In the genomic region with DNA sequence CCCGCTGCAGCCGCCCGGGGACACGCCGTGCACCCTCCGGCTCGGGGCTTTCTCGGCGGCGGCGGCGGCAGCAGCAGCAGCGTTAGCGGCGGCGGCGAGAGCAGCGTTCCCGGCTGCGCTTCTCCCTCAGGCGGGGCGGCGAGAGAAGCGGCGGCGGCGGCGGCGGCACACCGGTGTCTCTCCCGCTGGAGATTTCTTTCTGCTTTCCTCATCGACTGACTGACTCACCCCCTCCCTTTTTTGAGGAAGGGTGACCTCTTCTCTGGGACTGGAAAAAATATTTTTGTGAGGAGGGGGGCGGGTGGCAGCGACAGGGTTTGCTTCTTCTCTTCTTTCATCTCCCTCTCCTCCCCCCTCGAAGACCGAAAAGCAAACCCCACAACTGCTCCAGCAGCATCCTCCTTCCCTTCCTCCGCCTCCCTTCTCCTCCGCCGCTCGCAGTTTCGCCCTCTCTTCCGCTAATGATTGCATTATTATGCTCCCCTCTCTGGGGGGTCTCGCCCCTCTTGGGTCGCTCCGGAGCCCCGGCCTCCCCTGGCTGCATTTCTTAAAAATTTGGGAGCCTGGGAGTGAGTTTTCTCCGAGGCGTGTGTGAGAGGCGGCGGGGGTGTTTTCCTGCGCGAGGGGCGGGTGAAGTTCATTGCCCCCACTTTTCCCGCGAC, we compare ENCODE assay signal across 8 cellular contexts. TPM values are rescaled to one million over a fixed set of nuclear protein-coding genes. Genes with fewer than 3 reads are reported as not detected.
DNase-seq lines count a peak whose midpoint lies in the region; ATAC-seq and TF ChIP-seq lines count a peak whose summit lies in the region.

No MANE protein-coding gene starts in this region.

- H3K4me1 ChIP-seq in adrenal gland (replicated peaks in 1 of 2) = peaks cover 0 to 5% of the 10 kb centered on the region in 2 donors
- peaks cover 7 to 23% (median 14%) of the 10 kb centered on the region in 3 donors for H3K4me1 ChIP-seq in skeletal muscle tissue (ENCODE audit: control insufficient read depth in 3 of 3, insufficient read depth in 3 of 3, low read length in 3 of 3)

- peak overlapping the region in 3 of 5 donors; percentile 78 to 91 (median 79) for H3K27ac ChIP-seq in adrenal gland
- peak overlapping the region; percentile 36 for H3K27ac ChIP-seq in skeletal muscle tissue (ENCODE audit: low read depth, low read length)

- 0 to 1% (median 0%) methylated on average over 25 to 55 of the region's 55 CpGs for WGBS in adrenal gland, 4 donors

- no peak for TF ChIP-seq CTCF in NB4 (IDR thresholded peaks at IDR 0.05; ENCODE audit: low read depth, low read length)
- no peak for TF ChIP-seq CTCF in adrenal gland (IDR thresholded peaks at IDR 0.05)

- ATAC-seq in GM21825 (IDR thresholded peaks at IDR 0.05; ENCODE audit: unreplicated experiment) = no peak

- DNase-seq in NOMO-1 treated with DMSO at 0.1 percent for 48 hours (lab: John Stamatoyannopoulos, UW; ENCODE audit: unreplicated experiment) (peak; percentile 27), NOMO-1 treated with dmso at 0.1 percent for 144 hours (lab: John Stamatoyannopoulos, UW; ENCODE audit: unreplicated experiment) (no peak), NB4 (ENCODE audit: low read depth) (peak; percentile 78), adrenal gland (peak in 1 of 7 donors; percentile 66), cortex of kidney (lab: John Stamatoyannopoulos, UW) (no peak)

- peak overlapping the region; percentile 77 to 81 (median 80) for H3K9ac ChIP-seq in skeletal muscle tissue (ENCODE audit: low read depth in 1 of 3, low read length in 3 of 3)

- TF ChIP-seq POLR2A in NB4 (IDR thresholded peaks at IDR 0.05; ENCODE audit: extremely low read depth, insufficient read length) (no peak), adrenal gland (IDR thresholded peaks at IDR 0.05) (peak; percentile 32 to 75)

- H3K36me3 ChIP-seq in adrenal gland (replicated peaks in 1 of 2) (no peaks in the 10 kb centered on the region), skeletal muscle tissue (ENCODE audit: control insufficient read depth in 3 of 3, insufficient read depth in 3 of 3, low read length in 3 of 3) (no peaks in the 10 kb centered on the region)

- H3K4me3 ChIP-seq in NB4 (ENCODE audit: low read depth, low read length) = peak overlapping the region; percentile 73
- H3K4me3 ChIP-seq in adrenal gland = peak overlapping the region; percentile 12 to 96 (median 90)
- peak overlapping the region; percentile 45 for H3K4me3 ChIP-seq in iPS-11a (ENCODE audit: low read depth, low read length)
- H3K4me3 ChIP-seq in skeletal muscle tissue (ENCODE audit: low read length in 3 of 3) = peak overlapping the region; percentile 81 to 87 (median 84)

- H3K27me3 ChIP-seq in adrenal gland (no peaks in the 10 kb centered on the region), skeletal muscle tissue (ENCODE audit: control insufficient read depth in 3 of 3, insufficient read depth in 3 of 3, low read length in 3 of 3) (no peaks in the 10 kb centered on the region)

- no peaks in the 10 kb centered on the region for H3K9me3 ChIP-seq in adrenal gland (replicated peaks in 1 of 3)
- H3K9me3 ChIP-seq in skeletal muscle tissue (ENCODE audit: control insufficient read depth in 3 of 3, low read length in 3 of 3) = no peaks in the 10 kb centered on the region

- intact Hi-C loops in adrenal gland (cut with DNase I) = no loop called here

RNA-seq across cellular contexts. Expression of gene AUTS2, which starts 0.3 kb away (rescaled TPM):
- total RNA-seq in adrenal gland = 10 to 100 TPM; 10.6 to 28.4 (median 15.2) TPM
- polyA plus RNA-seq in adrenal gland = 10 to 100 TPM in 1 of 3 donors, 1 to 10 TPM in 2; 6.4 to 18.7 (median 8.3) TPM
- 43.3 TPM for total RNA-seq in skeletal muscle tissue

Comparison
In these comparisons a context has a peak if more than half of its experiments do, and no peak if none do; other contexts are left out.
1. DNase-seq: peak in NOMO-1 treated with DMSO at 0.1 percent for 48 hours (single experiment) and NB4 (single experiment); none in NOMO-1 treated with dmso at 0.1 percent for 144 hours (single experiment) and cortex of kidney (single experiment).
2. Peak in every context shown above with its lines, with median percentiles within 50 percentile points of each other: H3K4me3 ChIP-seq.